ENCODE assay signal across 24 cellular contexts in genomic region chr6:158340252-158340651, GRCh38.
"Had no signal": no experiment of that assay in that cellular context is flagged by ENCODE, and none has a peak within 500 bp of the region (broad histone marks: within the 10 kb centered on the region; RNA-seq: fewer than 3 reads in every experiment).

No MANE protein-coding gene starts in this region.

- H3K9me3 ChIP-seq: lower lobe of right lung, ovary, right atrium auricular region, testis, tibial artery, uterus had no signal

- H3K4me3 ChIP-seq: left lung, lower lobe of right lung, ovary, right atrium auricular region, skin epidermis, stomach, testis, tibial artery, uterus had no signal

- H3K9me3 Mint-ChIP-seq: natural killer cell treated with Interleukin-12 subunit alpha and Interleukin-12 subunit beta and Interleukin-15 and Interleukin-18, amount 100 ng/mL, for 72 hours had no signal

- H3K4me1 ChIP-seq: left lung, lower lobe of right lung, right atrium auricular region, testis, uterus had no signal

- H3K27ac ChIP-seq: left lung, lower lobe of right lung, ovary, right atrium auricular region, skin epidermis, testis, tibial artery, uterus had no signal

- H3K4me3 Mint-ChIP-seq: natural killer cell treated with Interleukin-12 subunit alpha and Interleukin-12 subunit beta and Interleukin-15 and Interleukin-18, amount 100 ng/mL, for 72 hours; stimulated activated naive B cell treated with anti-CD40 and anti-IgM and Interleukin-4, amounts not matched to agents 10 μg/mL and 1 μg/mL and 100 μg/mL, for 72 hours; type B pancreatic cell had no signal

- ATAC-seq: left colon; left lung; lower lobe of right lung; natural killer cell treated with Interleukin-12 subunit alpha and Interleukin-12 subunit beta and Interleukin-15 and Interleukin-18, amount 100 ng/mL, for 72 hours; sciatic nerve; stimulated activated naive B cell treated with anti-CD40 and anti-IgM and Interleukin-4, amounts not matched to agents 10 μg/mL and 1 μg/mL and 100 μg/mL, for 72 hours; stimulated activated naive CD8-positive, alpha-beta T cell treated with anti-CD3 and anti-CD28 coated beads, Interleukin-15, Interleukin-2, amounts not matched to agents 100 U/mL and 50 U/mL, for 24 hours had no signal

- H3K27me3 Mint-ChIP-seq: naive B cell; natural killer cell treated with Interleukin-12 subunit alpha and Interleukin-12 subunit beta and Interleukin-15 and Interleukin-18, amount 100 ng/mL, for 72 hours; progenitor cell of endocrine pancreas; stimulated activated naive B cell treated with anti-CD40 and anti-IgM and Interleukin-4, amounts not matched to agents 10 μg/mL and 1 μg/mL and 100 μg/mL, for 72 hours; type B pancreatic cell had no signal

- H3K27me3 ChIP-seq: left lung, ovary, right atrium auricular region, stomach, testis, tibial artery, uterus had no signal

- DNase-seq: hippocampal formation; kidney; left colon; left lung; lower lobe of right lung; mammary epithelial cell; naive B cell; ovary; stimulated activated CD4-positive, alpha-beta T cell treated with anti-CD3 and anti-CD28 coated beads, Interleukin-12 subunit alpha, Interleukin-12 subunit beta, amount 100 ng/mL, for 4 hours; stimulated activated CD4-positive, alpha-beta T cell treated with anti-CD3 and anti-CD28 coated beads, Interleukin-15, amount 100 ng/mL, for 24 hours; stimulated activated CD4-positive, alpha-beta T cell treated with anti-CD3 and anti-CD28 coated beads, Interleukin-2, amount 100 ng/mL, for 24 hours; stimulated activated CD4-positive, alpha-beta T cell treated with anti-CD3 and anti-CD28 coated beads, Interleukin-4, amount 100 ng/mL, for 1 hour; stimulated activated naive B cell treated with anti-CD40 and anti-IgM and Interleukin-4, amounts not matched to agents 10 μg/mL and 1 μg/mL and 100 μg/mL, for 72 hours; stimulated activated naive CD8-positive, alpha-beta T cell treated with anti-CD3 and anti-CD28 coated beads, Interleukin-15, Interleukin-2, amounts not matched to agents 100 U/mL and 50 U/mL, for 24 hours; stomach; testis; tibial artery; uterus had no signal

- H3K27ac Mint-ChIP-seq: natural killer cell treated with Interleukin-12 subunit alpha and Interleukin-12 subunit beta and Interleukin-15 and Interleukin-18, amount 100 ng/mL, for 72 hours; progenitor cell of endocrine pancreas; stimulated activated naive B cell treated with anti-CD40 and anti-IgM and Interleukin-4, amounts not matched to agents 10 μg/mL and 1 μg/mL and 100 μg/mL, for 72 hours; type B pancreatic cell had no signal

- FAIRE-seq: kidney had no signal

- H3K36me3 ChIP-seq: left lung, lower lobe of right lung, ovary, right atrium auricular region, tibial artery, uterus had no signal
